1 cellular context compared by ENCODE assay signal in the genomic region with DNA sequence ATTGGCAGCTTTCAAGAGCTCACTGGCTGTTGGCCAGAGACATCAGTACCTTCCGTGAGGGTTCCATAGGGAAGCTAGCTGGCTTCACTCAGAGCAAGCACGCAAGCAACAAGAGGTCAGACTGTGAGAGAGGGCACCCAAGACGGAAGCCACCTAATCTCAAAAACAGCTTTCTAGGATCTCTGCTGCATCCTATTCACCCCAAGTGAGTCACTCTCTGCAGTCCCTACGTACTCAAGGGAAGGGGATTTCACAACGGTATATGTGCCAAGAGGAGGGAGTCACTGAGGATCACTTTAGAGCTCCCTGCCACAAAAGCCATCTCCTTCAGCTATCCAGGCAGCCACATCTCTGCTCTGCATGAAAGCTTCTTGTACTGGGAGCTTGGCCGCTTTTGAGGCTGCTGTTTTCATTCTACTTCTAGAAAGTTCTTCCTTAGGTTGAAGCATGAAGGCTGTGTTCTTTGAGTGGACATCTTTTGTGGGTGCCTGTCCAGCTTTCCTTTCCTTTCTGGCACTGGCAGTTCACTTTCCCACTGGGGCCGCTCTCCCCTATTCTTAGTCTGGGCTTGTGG.
A peak's percentile ranks its signal among the peaks of the same experiment; 100 is the strongest.
TF ChIP-seq lines count a peak whose summit lies in the region.

No MANE protein-coding gene starts in this region.

TF ChIP-seq in HepG2, 621 proteins besides CTCF, POLR2A, EP300 and RAD21 (continued from another document):
- TF ChIP-seq ZNF530 (CRISPR knock-in tag; IDR thresholded peaks at IDR 0.05; ENCODE audit: low read depth) (no peak), RARA (CRISPR knock-in tag; IDR thresholded peaks at IDR 0.05) (peak; percentile 11; the same call in 1 of the 2 replicates), HIVEP1 (CRISPR knock-in tag; IDR thresholded peaks at IDR 0.05) (no peak), CEBPB (IDR thresholded peaks at IDR 0.05; ENCODE audit: borderline replicate concordance, low read depth, low read length) (peak; percentile 67), NR2C2 (CRISPR knock-in tag; IDR thresholded peaks at IDR 0.05; ENCODE audit: borderline replicate concordance) (no peak), MBD4 (IDR thresholded peaks at IDR 0.05; ENCODE audit: borderline replicate concordance, low read length) (no peak), ZNF766 (CRISPR knock-in tag; IDR thresholded peaks at IDR 0.05; ENCODE audit: borderline replicate concordance) (no peak), STAT5B (CRISPR knock-in tag; IDR thresholded peaks at IDR 0.05) (no peak), FOSL2 (CRISPR knock-in tag; IDR thresholded peaks at IDR 0.05) (peak; percentile 63), ZBTB7B (CRISPR knock-in tag; IDR thresholded peaks at IDR 0.05) (no peak), MAFF (IDR thresholded peaks at IDR 0.05; ENCODE audit: low read depth, low read length) (no peak), ATF7 (IDR thresholded peaks at IDR 0.05) (no peak), ATF7 (CRISPR knock-in tag; IDR thresholded peaks at IDR 0.05) (no peak), ZMYM4 (CRISPR knock-in tag; IDR thresholded peaks at IDR 0.05) (0 out of 2 replicates have a peak, but pooled peaks have one; percentile 5), ZBTB21 (CRISPR knock-in tag; IDR thresholded peaks at IDR 0.05) (no peak), NFKB2 (CRISPR knock-in tag; IDR thresholded peaks at IDR 0.05; ENCODE audit: borderline replicate concordance) (no peak), ZNF430 (CRISPR knock-in tag; IDR thresholded peaks at IDR 0.05) (no peak), ZNF773 (CRISPR knock-in tag; IDR thresholded peaks at IDR 0.05; ENCODE audit: borderline replicate concordance) (no peak), SIN3B (IDR thresholded peaks at IDR 0.05; ENCODE audit: low read length) (no peak), JUNB (CRISPR knock-in tag; IDR thresholded peaks at IDR 0.05; ENCODE audit: borderline replicate concordance) (no peak), ZFP41 (CRISPR knock-in tag; IDR thresholded peaks at IDR 0.05; ENCODE audit: borderline replicate concordance) (no peak), ZNF781 (CRISPR knock-in tag; IDR thresholded peaks at IDR 0.05; ENCODE audit: borderline replicate concordance, not compliant biosample characterization) (no peak), ZBTB1 (CRISPR knock-in tag; IDR thresholded peaks at IDR 0.05; ENCODE audit: borderline replicate concordance) (no peak), RELA (CRISPR knock-in tag; IDR thresholded peaks at IDR 0.05) (no peak), NONO (IDR thresholded peaks at IDR 0.05) (no peak), NONO (CRISPR knock-in tag; conservative IDR thresholded peaks at IDR 0.05) (no peak), BCL6 (CRISPR knock-in tag; IDR thresholded peaks at IDR 0.05) (peak; percentile 85)
- TF ChIP-seq, protein P1, sequence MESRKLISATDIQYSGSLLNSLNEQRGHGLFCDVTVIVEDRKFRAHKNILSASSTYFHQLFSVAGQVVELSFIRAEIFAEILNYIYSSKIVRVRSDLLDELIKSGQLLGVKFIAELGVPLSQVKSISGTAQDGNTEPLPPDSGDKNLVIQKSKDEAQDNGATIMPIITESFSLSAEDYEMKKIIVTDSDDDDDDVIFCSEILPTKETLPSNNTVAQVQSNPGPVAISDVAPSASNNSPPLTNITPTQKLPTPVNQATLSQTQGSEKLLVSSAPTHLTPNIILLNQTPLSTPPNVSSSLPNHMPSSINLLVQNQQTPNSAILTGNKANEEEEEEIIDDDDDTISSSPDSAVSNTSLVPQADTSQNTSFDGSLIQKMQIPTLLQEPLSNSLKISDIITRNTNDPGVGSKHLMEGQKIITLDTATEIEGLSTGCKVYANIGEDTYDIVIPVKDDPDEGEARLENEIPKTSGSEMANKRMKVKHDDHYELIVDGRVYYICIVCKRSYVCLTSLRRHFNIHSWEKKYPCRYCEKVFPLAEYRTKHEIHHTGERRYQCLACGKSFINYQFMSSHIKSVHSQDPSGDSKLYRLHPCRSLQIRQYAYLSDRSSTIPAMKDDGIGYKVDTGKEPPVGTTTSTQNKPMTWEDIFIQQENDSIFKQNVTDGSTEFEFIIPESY (CRISPR knock-in tag; IDR thresholded peaks at IDR 0.05), result no peak
- TF ChIP-seq, protein P2, sequence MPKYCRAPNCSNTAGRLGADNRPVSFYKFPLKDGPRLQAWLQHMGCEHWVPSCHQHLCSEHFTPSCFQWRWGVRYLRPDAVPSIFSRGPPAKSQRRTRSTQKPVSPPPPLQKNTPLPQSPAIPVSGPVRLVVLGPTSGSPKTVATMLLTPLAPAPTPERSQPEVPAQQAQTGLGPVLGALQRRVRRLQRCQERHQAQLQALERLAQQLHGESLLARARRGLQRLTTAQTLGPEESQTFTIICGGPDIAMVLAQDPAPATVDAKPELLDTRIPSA (CRISPR knock-in tag; IDR thresholded peaks at IDR 0.05; ENCODE audit: borderline replicate concordance), result no peak
- TF ChIP-seq, protein P3, sequence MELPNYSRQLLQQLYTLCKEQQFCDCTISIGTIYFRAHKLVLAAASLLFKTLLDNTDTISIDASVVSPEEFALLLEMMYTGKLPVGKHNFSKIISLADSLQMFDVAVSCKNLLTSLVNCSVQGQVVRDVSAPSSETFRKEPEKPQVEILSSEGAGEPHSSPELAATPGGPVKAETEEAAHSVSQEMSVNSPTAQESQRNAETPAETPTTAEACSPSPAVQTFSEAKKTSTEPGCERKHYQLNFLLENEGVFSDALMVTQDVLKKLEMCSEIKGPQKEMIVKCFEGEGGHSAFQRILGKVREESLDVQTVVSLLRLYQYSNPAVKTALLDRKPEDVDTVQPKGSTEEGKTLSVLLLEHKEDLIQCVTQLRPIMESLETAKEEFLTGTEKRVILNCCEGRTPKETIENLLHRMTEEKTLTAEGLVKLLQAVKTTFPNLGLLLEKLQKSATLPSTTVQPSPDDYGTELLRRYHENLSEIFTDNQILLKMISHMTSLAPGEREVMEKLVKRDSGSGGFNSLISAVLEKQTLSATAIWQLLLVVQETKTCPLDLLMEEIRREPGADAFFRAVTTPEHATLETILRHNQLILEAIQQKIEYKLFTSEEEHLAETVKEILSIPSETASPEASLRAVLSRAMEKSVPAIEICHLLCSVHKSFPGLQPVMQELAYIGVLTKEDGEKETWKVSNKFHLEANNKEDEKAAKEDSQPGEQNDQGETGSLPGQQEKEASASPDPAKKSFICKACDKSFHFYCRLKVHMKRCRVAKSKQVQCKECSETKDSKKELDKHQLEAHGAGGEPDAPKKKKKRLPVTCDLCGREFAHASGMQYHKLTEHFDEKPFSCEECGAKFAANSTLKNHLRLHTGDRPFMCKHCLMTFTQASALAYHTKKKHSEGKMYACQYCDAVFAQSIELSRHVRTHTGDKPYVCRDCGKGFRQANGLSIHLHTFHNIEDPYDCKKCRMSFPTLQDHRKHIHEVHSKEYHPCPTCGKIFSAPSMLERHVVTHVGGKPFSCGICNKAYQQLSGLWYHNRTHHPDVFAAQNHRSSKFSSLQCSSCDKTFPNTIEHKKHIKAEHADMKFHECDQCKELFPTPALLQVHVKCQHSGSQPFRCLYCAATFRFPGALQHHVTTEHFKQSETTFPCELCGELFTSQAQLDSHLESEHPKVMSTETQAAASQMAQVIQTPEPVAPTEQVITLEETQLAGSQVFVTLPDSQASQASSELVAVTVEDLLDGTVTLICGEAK (IDR thresholded peaks at IDR 0.05), result no peak
- TF ChIP-seq, protein P3 (CRISPR knock-in tag; IDR thresholded peaks at IDR 0.05), result no peak
- TF ChIP-seq, protein P4, sequence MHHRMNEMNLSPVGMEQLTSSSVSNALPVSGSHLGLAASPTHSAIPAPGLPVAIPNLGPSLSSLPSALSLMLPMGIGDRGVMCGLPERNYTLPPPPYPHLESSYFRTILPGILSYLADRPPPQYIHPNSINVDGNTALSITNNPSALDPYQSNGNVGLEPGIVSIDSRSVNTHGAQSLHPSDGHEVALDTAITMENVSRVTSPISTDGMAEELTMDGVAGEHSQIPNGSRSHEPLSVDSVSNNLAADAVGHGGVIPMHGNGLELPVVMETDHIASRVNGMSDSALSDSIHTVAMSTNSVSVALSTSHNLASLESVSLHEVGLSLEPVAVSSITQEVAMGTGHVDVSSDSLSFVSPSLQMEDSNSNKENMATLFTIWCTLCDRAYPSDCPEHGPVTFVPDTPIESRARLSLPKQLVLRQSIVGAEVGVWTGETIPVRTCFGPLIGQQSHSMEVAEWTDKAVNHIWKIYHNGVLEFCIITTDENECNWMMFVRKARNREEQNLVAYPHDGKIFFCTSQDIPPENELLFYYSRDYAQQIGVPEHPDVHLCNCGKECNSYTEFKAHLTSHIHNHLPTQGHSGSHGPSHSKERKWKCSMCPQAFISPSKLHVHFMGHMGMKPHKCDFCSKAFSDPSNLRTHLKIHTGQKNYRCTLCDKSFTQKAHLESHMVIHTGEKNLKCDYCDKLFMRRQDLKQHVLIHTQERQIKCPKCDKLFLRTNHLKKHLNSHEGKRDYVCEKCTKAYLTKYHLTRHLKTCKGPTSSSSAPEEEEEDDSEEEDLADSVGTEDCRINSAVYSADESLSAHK (CRISPR knock-in tag; IDR thresholded peaks at IDR 0.05; ENCODE audit: borderline replicate concordance), result no peak
- TF ChIP-seq, protein P5, sequence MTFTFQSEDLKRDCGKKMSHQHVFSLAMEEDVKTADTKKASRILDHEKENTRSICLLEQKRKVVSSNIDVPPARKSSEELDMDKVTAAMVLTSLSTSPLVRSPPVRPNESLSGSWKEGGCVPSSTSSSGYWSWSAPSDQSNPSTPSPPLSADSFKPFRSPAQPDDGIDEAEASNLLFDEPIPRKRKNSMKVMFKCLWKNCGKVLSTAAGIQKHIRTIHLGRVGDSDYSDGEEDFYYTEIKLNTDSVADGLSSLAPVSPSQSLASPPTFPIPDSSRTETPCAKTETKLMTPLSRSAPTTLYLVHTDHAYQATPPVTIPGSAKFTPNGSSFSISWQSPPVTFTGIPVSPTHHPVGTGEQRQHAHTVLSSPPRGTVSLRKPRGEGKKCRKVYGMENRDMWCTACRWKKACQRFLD (CRISPR knock-in tag; IDR thresholded peaks at IDR 0.05; ENCODE audit: borderline replicate concordance), result no peak
- TF ChIP-seq, protein P6, sequence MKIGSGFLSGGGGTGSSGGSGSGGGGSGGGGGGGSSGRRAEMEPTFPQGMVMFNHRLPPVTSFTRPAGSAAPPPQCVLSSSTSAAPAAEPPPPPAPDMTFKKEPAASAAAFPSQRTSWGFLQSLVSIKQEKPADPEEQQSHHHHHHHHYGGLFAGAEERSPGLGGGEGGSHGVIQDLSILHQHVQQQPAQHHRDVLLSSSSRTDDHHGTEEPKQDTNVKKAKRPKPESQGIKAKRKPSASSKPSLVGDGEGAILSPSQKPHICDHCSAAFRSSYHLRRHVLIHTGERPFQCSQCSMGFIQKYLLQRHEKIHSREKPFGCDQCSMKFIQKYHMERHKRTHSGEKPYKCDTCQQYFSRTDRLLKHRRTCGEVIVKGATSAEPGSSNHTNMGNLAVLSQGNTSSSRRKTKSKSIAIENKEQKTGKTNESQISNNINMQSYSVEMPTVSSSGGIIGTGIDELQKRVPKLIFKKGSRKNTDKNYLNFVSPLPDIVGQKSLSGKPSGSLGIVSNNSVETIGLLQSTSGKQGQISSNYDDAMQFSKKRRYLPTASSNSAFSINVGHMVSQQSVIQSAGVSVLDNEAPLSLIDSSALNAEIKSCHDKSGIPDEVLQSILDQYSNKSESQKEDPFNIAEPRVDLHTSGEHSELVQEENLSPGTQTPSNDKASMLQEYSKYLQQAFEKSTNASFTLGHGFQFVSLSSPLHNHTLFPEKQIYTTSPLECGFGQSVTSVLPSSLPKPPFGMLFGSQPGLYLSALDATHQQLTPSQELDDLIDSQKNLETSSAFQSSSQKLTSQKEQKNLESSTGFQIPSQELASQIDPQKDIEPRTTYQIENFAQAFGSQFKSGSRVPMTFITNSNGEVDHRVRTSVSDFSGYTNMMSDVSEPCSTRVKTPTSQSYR (CRISPR knock-in tag; IDR thresholded peaks at IDR 0.05; ENCODE audit: borderline replicate concordance), result no peak
